In genomic region chr9:2479056-2479565, GRCh38 we compare ENCODE assay signal across 21 cellular contexts.
DNase-seq lines count a peak whose midpoint lies in the region; ATAC-seq, FAIRE-seq and TF ChIP-seq lines count a peak whose summit lies in the region.
"Had no signal": no experiment of that assay in that cellular context is flagged by ENCODE, and none has a peak within 500 bp of the region (broad histone marks: within the 10 kb centered on the region; RNA-seq: fewer than 3 reads in every experiment).

No MANE protein-coding gene starts in this region.

- H3K23me2 ChIP-seq in H1 (ENCODE audit: low read depth, low read length) = no peaks in the 10 kb centered on the region

- intact Hi-C loops in sigmoid colon (cut with DNase I) = no loop called here

- H2BK12ac ChIP-seq in H1 (ENCODE audit: low read depth, low read length) = no peak overlapping the region

- no peak overlapping the region for H2BK20ac ChIP-seq in H1 (ENCODE audit: low read length)

- H4K5ac ChIP-seq in H1 (ENCODE audit: insufficient read length, low read depth, low read length) = no peak overlapping the region

- H3K9me3 ChIP-seq in BE2C (no peaks in the 10 kb centered on the region; the same call in 1 of the 2 replicates), H1 (ENCODE audit: insufficient read depth in 2 of 2, low read depth in 1 of 2, low read length in 1 of 2) (no peaks in the 10 kb centered on the region), sigmoid colon (no peaks in the 10 kb centered on the region)
- H3K9me3 ChIP-seq: BLaER1, MG63, SJCRH30 had no signal

- TF ChIP-seq RAD21 in H1 (IDR thresholded peaks at IDR 0.05 in 1 of 2, conservative IDR thresholded peaks at IDR 0.05 in 1 of 2; ENCODE audit: low read depth in 2 of 2, low read length in 2 of 2) = no peak

- H3K4me3 ChIP-seq in BE2C (ENCODE audit: low read depth, low read length) = no peak overlapping the region
- H3K4me3 ChIP-seq in H1 (ENCODE audit: extremely low read depth in 1 of 4, insufficient read depth in 2 of 4, low read depth in 3 of 4, low read length in 4 of 4) = no peak overlapping the region
- H3K4me3 ChIP-seq in sigmoid colon = no peak overlapping the region
- H3K4me3 ChIP-seq: BLaER1, MG63, SJCRH30 had no signal

- H3K27me3 ChIP-seq in BE2C (no peaks in the 10 kb centered on the region), H1 (replicated peaks in 1 of 4; ENCODE audit: control insufficient read depth in 3 of 4, extremely low read depth in 1 of 4, insufficient read depth in 3 of 4, low read length in 3 of 4) (no peaks in the 10 kb centered on the region), sigmoid colon (no peaks in the 10 kb centered on the region)
- H3K27me3 ChIP-seq: BLaER1, MG63, SJCRH30 had no signal

- TF ChIP-seq CTCF in BE2C (IDR thresholded peaks at IDR 0.05; ENCODE audit: low read depth, low read length) (no peak), H1 (IDR thresholded peaks at IDR 0.05; ENCODE audit: control extremely low read depth in 1 of 3, insufficient read depth in 1 of 3, low read depth in 1 of 3, low read length in 3 of 3) (no peak), sigmoid colon (IDR thresholded peaks at IDR 0.05) (no peak)

- no peak overlapping the region for H3K4me2 ChIP-seq in H1 (ENCODE audit: insufficient read depth in 1 of 2, low read depth in 2 of 2, low read length in 2 of 2)
- H3K4me2 ChIP-seq: BLaER1 had no signal

- no peaks in the 10 kb centered on the region for H3K27me3 Mint-ChIP-seq in activated T-cell treated with anti-CD3 and anti-CD28 coated beads, Interleukin-2, amount 50 U/mL, for 72 hours (ENCODE audit: low read depth)

- FAIRE-seq in H1 (lab: Jason Lieb, UNC) = peak; percentile 45
- FAIRE-seq: GM12892, GM19239 had no signal

- H2BK5ac ChIP-seq in H1 (ENCODE audit: low read depth, low read length) = no peak overlapping the region

- no peak overlapping the region for H2AK5ac ChIP-seq in H1 (ENCODE audit: low read depth, low read length)

- H3K9ac ChIP-seq in H1 (replicated peaks in 1 of 4; ENCODE audit: extremely low read depth in 1 of 4, low read depth in 3 of 4, low read length in 3 of 4) = no peak overlapping the region
- H3K9ac ChIP-seq: BLaER1 had no signal

- H3K4me1 Mint-ChIP-seq in activated T-cell treated with anti-CD3 and anti-CD28 coated beads, Interleukin-2, amount 50 U/mL, for 72 hours (ENCODE audit: low read depth) = no peaks in the 10 kb centered on the region
- H3K4me1 Mint-ChIP-seq: CD8-positive, alpha-beta memory T cell had no signal

- H3K56ac ChIP-seq in H1 (replicated peaks; ENCODE audit: insufficient read length, low read depth, low read length) = no peak overlapping the region

- POLR2A ChIA-PET in H1 (lab: Charles Lee; ENCODE audit: partially characterized antibody) = no interaction called here

- H3K14ac ChIP-seq in H1 (ENCODE audit: insufficient read length) = no peak overlapping the region

- H3K79me2 ChIP-seq in H1 (ENCODE audit: control insufficient read depth in 1 of 2, insufficient read depth in 2 of 2, low read length in 2 of 2) = no peaks in the 10 kb centered on the region

- H3K36me3 Mint-ChIP-seq in activated T-cell treated with anti-CD3 and anti-CD28 coated beads, Interleukin-2, amount 50 U/mL, for 72 hours (ENCODE audit: insufficient read depth in 2 of 2) = no peaks in the 10 kb centered on the region
- H3K36me3 Mint-ChIP-seq: CD8-positive, alpha-beta memory T cell had no signal

- H2BK15ac ChIP-seq in H1 (ENCODE audit: low read length) = no peak overlapping the region

- H3K4me1 ChIP-seq in BE2C (no peaks in the 10 kb centered on the region; the same call in none of the 2 replicates), H1 (replicated peaks in 1 of 4; ENCODE audit: control insufficient read depth in 3 of 4, insufficient read depth in 4 of 4, low read length in 3 of 4) (no peaks in the 10 kb centered on the region), sigmoid colon (peaks cover 0 to 2% (median 0%) of the 10 kb centered on the region in 4 donors)

- H3K4me3 Mint-ChIP-seq in activated T-cell treated with anti-CD3 and anti-CD28 coated beads, Interleukin-2, amount 50 U/mL, for 72 hours = no peak overlapping the region
- H3K4me3 Mint-ChIP-seq: CD8-positive, alpha-beta memory T cell had no signal

- H3K27ac ChIP-seq in H1 (ENCODE audit: low read depth, low read length) = no peak overlapping the region
- H3K27ac ChIP-seq in sigmoid colon = no peak overlapping the region
- H3K27ac ChIP-seq: BLaER1, SJCRH30 had no signal

- no peaks in the 10 kb centered on the region for H3K36me3 ChIP-seq in BE2C
- no peaks in the 10 kb centered on the region for H3K36me3 ChIP-seq in H1 (ENCODE audit: control insufficient read depth in 2 of 4, insufficient read depth in 4 of 4, low read length in 3 of 4)
- H3K36me3 ChIP-seq in sigmoid colon = no peaks in the 10 kb centered on the region
- H3K36me3 ChIP-seq: BLaER1, MG63, SJCRH30 had no signal

- H4K8ac ChIP-seq in H1 (ENCODE audit: extremely low read depth, insufficient read depth, low read length) = no peak overlapping the region

- no peak overlapping the region for H4K91ac ChIP-seq in H1 (replicated peaks; ENCODE audit: insufficient read length, low read length)

- no peak overlapping the region for H2AFZ ChIP-seq in H1 (ENCODE audit: low read length)

- H3K27ac Mint-ChIP-seq in activated T-cell treated with anti-CD3 and anti-CD28 coated beads, Interleukin-2, amount 50 U/mL, for 72 hours = no peak overlapping the region
- H3K27ac Mint-ChIP-seq: CD8-positive, alpha-beta memory T cell had no signal

- H3K79me1 ChIP-seq in H1 (ENCODE audit: low read depth, low read length) = no peaks in the 10 kb centered on the region

- H2BK120ac ChIP-seq in H1 (replicated peaks; ENCODE audit: low read depth, low read length) = no peak overlapping the region

- DNase-seq in NCI-H1417 (lab: John Stamatoyannopoulos, UW) = peak in 2 of 3 experiments; percentile 2 to 28
- DNase-seq in NCI-H1417 treated with DMSO at 0.1 percent for 48 hours (lab: John Stamatoyannopoulos, UW) = no peak
- DNase-seq in BE2C = peak; percentile 17
- peak; percentile 72 for DNase-seq in NCI-H146 treated with DMSO at 0.1 percent for 48 hours (lab: John Stamatoyannopoulos, UW; ENCODE audit: unreplicated experiment)
- no peak for DNase-seq in H1 (ENCODE audit: low read depth in 1 of 2, low spot score in 2 of 2)
- DNase-seq in anterior cingulate cortex (lab: John Stamatoyannopoulos, UW) = no peak
- DNase-seq in sigmoid colon = no peak
- no peak for DNase-seq in activated T-cell treated with anti-CD3 and anti-CD28 coated beads, Interleukin-2, amount 50 U/mL, for 72 hours
- DNase-seq: 8988T; CD8-positive, alpha-beta memory T cell; DMS79 treated with DMSO at 0.1 percent for 48 hours; H7; MG63; NCI-H1092; NCI-H187; NCI-H510A; NK-92 treated with Interleukin-12 subunit alpha and Interleukin-12 subunit beta, amount 100 ng/mL, for 24 hours; SJCRH30 had no signal

- no peaks in the 10 kb centered on the region for H4K20me1 ChIP-seq in H1 (replicated peaks in 1 of 2; ENCODE audit: control insufficient read depth in 1 of 2, insufficient read depth in 2 of 2, low read length in 2 of 2)
- H4K20me1 ChIP-seq: BLaER1 had no signal

- no peak for ATAC-seq in activated T-cell treated with anti-CD3 and anti-CD28 coated beads, Interleukin-2, amount 50 U/mL, for 72 hours (replicated peaks in 1 of 2)

- no peak overlapping the region for H3K18ac ChIP-seq in H1 (ENCODE audit: extremely low read depth, low read length)

- no peak overlapping the region for H3K4ac ChIP-seq in H1 (replicated peaks; ENCODE audit: insufficient read length, low read depth, low read length)

- TF ChIP-seq POLR2A in H1 (IDR thresholded peaks at IDR 0.05; ENCODE audit: control extremely low read depth in 1 of 2, low read depth in 2 of 2, low read length in 2 of 2) (no peak), sigmoid colon (IDR thresholded peaks at IDR 0.05) (no peak)

- no peak for TF ChIP-seq EP300 in H1 (IDR thresholded peaks at IDR 0.05; ENCODE audit: borderline replicate concordance in 1 of 2, low read depth in 2 of 2, low read length in 2 of 2)
- no peak for TF ChIP-seq EP300 in sigmoid colon (IDR thresholded peaks at IDR 0.05)

- H3K23ac ChIP-seq in H1 (ENCODE audit: insufficient read length) = no peak overlapping the region

- no peaks in the 10 kb centered on the region for H3K9me3 Mint-ChIP-seq in activated T-cell treated with anti-CD3 and anti-CD28 coated beads, Interleukin-2, amount 50 U/mL, for 72 hours
- H3K9me3 Mint-ChIP-seq: CD8-positive, alpha-beta memory T cell had no signal

- CTCF ChIA-PET in H1 (lab: Charles Lee; ENCODE audit: partially characterized antibody) = interaction anchor here (0.8 to 1.5 kb wide), 2 partner anchors 60 to 237 kb away, joined by 3 to 5 read pairs; no protein-coding TSS in a partner anchor

- 92% methylated on average over 2 of the region's 2 CpGs; no CpG with 5 or more reads in 1 of the 2 experiments for WGBS in H1 (ENCODE audit: extremely low coverage in 1 of 2, insufficient coverage in 1 of 2, insufficient read length in 1 of 2, insufficient replicate concordance in 2 of 2, low coverage in 1 of 2, low lambda C conversion rate in 2 of 2, missing lambda C conversion rate in 1 of 2), 2 experiments
- WGBS in sigmoid colon, 2 donors = 83 to 89% methylated on average over 2 of the region's 2 CpGs

TF ChIP-seq in H1, 55 proteins besides CTCF, POLR2A, EP300 and RAD21 (continues in another document):
- TF ChIP-seq ATF3 (IDR thresholded peaks at IDR 0.05; ENCODE audit: insufficient read depth, low read depth, low read length) (no peak), TAF7 (optimal IDR thresholded peaks at IDR 0.05; ENCODE audit: borderline replicate concordance, low read depth, low read length) (no peak), CTBP2 (IDR thresholded peaks at IDR 0.05; ENCODE audit: borderline replicate concordance, insufficient read depth, insufficient read length, low read length) (no peak), ATF2 (IDR thresholded peaks at IDR 0.05; ENCODE audit: low read length) (no peak), SP2 (IDR thresholded peaks at IDR 0.05; ENCODE audit: low read length) (no peak), BCL11A (IDR thresholded peaks at IDR 0.05; ENCODE audit: low read depth in 2 of 2, low read length in 2 of 2) (no peak), SIN3A (conservative IDR thresholded peaks at IDR 0.05 in 1 of 2, IDR thresholded peaks at IDR 0.05 in 1 of 2; ENCODE audit: low read depth in 1 of 2, low read length in 2 of 2) (no peak)

Comparison
In these comparisons a context has a peak if more than half of its experiments do, and no peak if none do; other contexts are left out.
1. DNase-seq: peak in NCI-H1417 (2 of 3), BE2C (single experiment) and NCI-H146 treated with DMSO at 0.1 percent for 48 hours (single experiment); none in NCI-H1417 treated with DMSO at 0.1 percent for 48 hours (single experiment), H1 (0 of 2), anterior cingulate cortex (0 of 58), sigmoid colon (single experiment) and activated T-cell treated with anti-CD3 and anti-CD28 coated beads, Interleukin-2, amount 50 U/mL, for 72 hours (0 of 2).